In the genomic region with DNA sequence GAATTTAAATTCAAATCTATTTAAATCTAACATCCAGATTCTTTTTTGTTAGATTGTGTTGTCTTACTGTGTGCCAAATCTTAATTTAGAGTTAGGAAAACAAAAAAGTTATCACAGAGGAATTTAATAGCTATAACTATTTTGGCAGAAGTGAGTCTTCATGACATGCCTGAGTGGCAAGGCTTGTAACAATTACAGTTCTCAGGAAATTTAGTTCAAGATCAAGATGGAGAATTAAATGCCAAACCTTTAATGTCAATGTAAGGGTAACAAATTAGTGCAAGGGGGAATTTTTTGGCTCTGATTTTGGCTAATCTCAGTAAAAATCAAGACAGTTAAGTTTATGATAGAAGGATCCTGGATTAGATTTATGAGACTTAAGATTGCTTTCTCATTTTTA, we compare ENCODE assay signal across 30 cellular contexts.
"Had no signal": no experiment of that assay in that cellular context is flagged by ENCODE, and none has a peak within 500 bp of the region (broad histone marks: within the 10 kb centered on the region; RNA-seq: fewer than 3 reads in every experiment).

No MANE protein-coding gene starts in this region.

- H3K27ac ChIP-seq: left lung, lower lobe of right lung, pancreas, prostate gland, skin epidermis, suprapubic skin, upper lobe of right lung had no signal

- H3K36me3 ChIP-seq: prostate gland had no signal

- ATAC-seq: left colon; left lung; lower lobe of right lung; naive thymus-derived CD8-positive, alpha-beta T cell; pancreas; right cardiac atrium; sciatic nerve; upper lobe of right lung had no signal

- H3K27me3 Mint-ChIP-seq: naive thymus-derived CD8-positive, alpha-beta T cell; stimulated activated naive CD8-positive, alpha-beta T cell treated with anti-CD3 and anti-CD28 coated beads, Interleukin-15, Interleukin-2, amounts not matched to agents 100 ng/mL and 50 ng/mL, for 24 hours had no signal

- H3K4me3 ChIP-seq: left lung, lower lobe of right lung, pancreas, prostate gland, skin epidermis, suprapubic skin, thoracic aorta, tibial artery, upper lobe of right lung had no signal

- H3K4me1 ChIP-seq: left lung, lower lobe of right lung, pancreas, prostate gland, suprapubic skin, upper lobe of right lung had no signal

- H3K27me3 ChIP-seq: left lung, pancreas, suprapubic skin, tibial artery, upper lobe of right lung had no signal

- H3K27ac Mint-ChIP-seq: nephron; stimulated activated naive CD8-positive, alpha-beta T cell treated with anti-CD3 and anti-CD28 coated beads, Interleukin-15, Interleukin-2, amounts not matched to agents 100 ng/mL and 50 ng/mL, for 24 hours had no signal

- H3K4me1 Mint-ChIP-seq: immature natural killer cell, nephron, neural crest cell had no signal

- H3K4me3 Mint-ChIP-seq: immature natural killer cell; naive thymus-derived CD8-positive, alpha-beta T cell; nephron; neural crest cell; stimulated activated naive CD8-positive, alpha-beta T cell treated with anti-CD3 and anti-CD28 coated beads, Interleukin-15, Interleukin-2, amounts not matched to agents 100 ng/mL and 50 ng/mL, for 24 hours had no signal

- DNase-seq: immature natural killer cell; kidney; left colon; left lung; lower lobe of right lung; mammary epithelial cell; mesenchymal stem cell; naive thymus-derived CD8-positive, alpha-beta T cell; nucleus accumbens; pancreas; posterior cingulate gyrus; retina; right cardiac atrium; stimulated activated CD4-positive, alpha-beta T cell treated with anti-CD3 and anti-CD28 coated beads, Interleukin-12 subunit alpha, Interleukin-12 subunit beta, amount 100 ng/mL, for 4 hours; stimulated activated CD4-positive, alpha-beta T cell treated with anti-CD3 and anti-CD28 coated beads, Interleukin-15, amount 100 ng/mL, for 24 hours; stimulated activated CD4-positive, alpha-beta T cell treated with anti-CD3 and anti-CD28 coated beads, Interleukin-2, amount 100 ng/mL, for 24 hours; stimulated activated CD4-positive, alpha-beta T cell treated with anti-CD3 and anti-CD28 coated beads, Interleukin-4, amount 100 ng/mL, for 1 hour; stimulated activated naive CD4-positive, alpha-beta T cell; tibial artery; trophoblast cell; upper lobe of right lung had no signal

- FAIRE-seq: kidney, pancreas, urothelium cell line had no signal

- H3K9me3 Mint-ChIP-seq: neural crest cell had no signal

- H3K9me3 ChIP-seq: lower lobe of right lung, pancreas, prostate gland, suprapubic skin, upper lobe of right lung had no signal
